6 cellular contexts compared by ENCODE assay signal in genomic region chr12:126837697-126838096, GRCh38.
"Had no signal": no experiment of that assay in that cellular context is flagged by ENCODE, and none has a peak within 500 bp of the region (broad histone marks: within the 10 kb centered on the region; RNA-seq: fewer than 3 reads in every experiment).

No MANE protein-coding gene starts in this region.

- H3K4me3 ChIP-seq: K562 had no signal

- H3K4me1 Mint-ChIP-seq: IgD-negative memory B cell had no signal

- H3K27ac Mint-ChIP-seq: IgD-negative memory B cell had no signal

- DNase-seq: IMR-90, KBM-7 had no signal

- H3K4me3 Mint-ChIP-seq: IgD-negative memory B cell had no signal

- ATAC-seq: HepG2, K562 had no signal

- H3K27ac ChIP-seq: HL-60 had no signal
